Comparison of ENCODE assay signal across 14 cellular contexts in genomic region chr17:43272483-43272882, GRCh38. TPM values are rescaled to one million over a fixed set of nuclear protein-coding genes. Genes with fewer than 3 reads are reported as not detected.
DNase-seq lines count a peak whose midpoint lies in the region; ATAC-seq and TF ChIP-seq lines count a peak whose summit lies in the region.
"Not testable (repeated sequence)": the region's sequence is repeated elsewhere in the genome, so short reads cannot be mapped to it uniquely, and the experiment has no call there.
"Had no signal": no experiment of that assay in that cellular context is flagged by ENCODE, and none has a peak within 500 bp of the region (broad histone marks: within the 10 kb centered on the region; RNA-seq: fewer than 3 reads in every experiment).

No MANE protein-coding gene starts in this region.

- not testable (repeated sequence) for H3K36me3 Mint-ChIP-seq in CD4-positive, alpha-beta memory T cell; activated CD4-positive, alpha-beta T cell treated with anti-CD3 and anti-CD28 coated beads, Interleukin-2, amount 10 ng/mL, durations not matched to agents 24 days and 14 days (ENCODE audit: low read depth); activated naive CD4-positive, alpha-beta T cell treated with anti-CD3 and anti-CD28 coated beads for 36 hours (ENCODE audit: low read depth); central memory CD8-positive, alpha-beta T cell (ENCODE audit: insufficient read depth)

- not testable (repeated sequence) for H3K9me3 Mint-ChIP-seq in CD4-positive, alpha-beta memory T cell; activated CD4-positive, alpha-beta T cell treated with anti-CD3 and anti-CD28 coated beads, Interleukin-2, amount 10 ng/mL, durations not matched to agents 24 days and 14 days; activated naive CD4-positive, alpha-beta T cell treated with anti-CD3 and anti-CD28 coated beads for 36 hours; central memory CD8-positive, alpha-beta T cell

- WGBS in lung, 2 donors, result no CpG with 5 or more reads among the region's 12 CpGs

- DNase-seq in CD4-positive, alpha-beta memory T cell, result peak in 3 of 5 donors; percentile 0 to 2 (median 0)
- not testable (repeated sequence) for DNase-seq in PC-9; central memory CD8-positive, alpha-beta T cell (ENCODE audit: low spot score in 2 of 2)
- DNase-seq in activated CD4-positive, alpha-beta T cell treated with anti-CD3 and anti-CD28 coated beads, Interleukin-2, amount 10 ng/mL, durations not matched to agents 24 days and 14 days, result peak; percentile 61
- DNase-seq in activated naive CD4-positive, alpha-beta T cell treated with anti-CD3 and anti-CD28 coated beads for 36 hours, result peak; percentile 2
- DNase-seq in lung (ENCODE audit: low spot score) (peak; percentile 24), ureter (ENCODE audit: low spot score) (peak; percentile 13)
- peak; percentile 2 for DNase-seq in stimulated activated CD4-positive, alpha-beta T cell treated with anti-CD3 and anti-CD28 coated beads, Interleukin-15, amount 100 ng/mL, for 24 hours

- POLR2A ChIA-PET in CD4-positive, alpha-beta memory T cell (lab: Charles Lee; ENCODE audit: partially characterized antibody); PC-9 (lab: Charles Lee; ENCODE audit: unreplicated experiment): not testable (repeated sequence)

- H4K20me1 ChIP-seq in PC-9 (ENCODE audit: insufficient read depth), result not testable (repeated sequence)

- H3K9me2 ChIP-seq in PC-9 (ENCODE audit: insufficient read depth), result not testable (repeated sequence)

- H3K4me1 Mint-ChIP-seq in CD4-positive, alpha-beta memory T cell; activated CD4-positive, alpha-beta T cell treated with anti-CD3 and anti-CD28 coated beads, Interleukin-2, amount 10 ng/mL, durations not matched to agents 24 days and 14 days; activated naive CD4-positive, alpha-beta T cell treated with anti-CD3 and anti-CD28 coated beads for 36 hours (ENCODE audit: low read depth); central memory CD8-positive, alpha-beta T cell: not testable (repeated sequence)

- H3K4me3 ChIP-seq in CD4-positive, alpha-beta memory T cell (ENCODE audit: low read length in 2 of 2); PC-9; lung: not testable (repeated sequence)

- H3F3A ChIP-seq in PC-9 (ENCODE audit: insufficient read depth, low read depth), result not testable (repeated sequence)

- H3K36me3 ChIP-seq in CD4-positive, alpha-beta memory T cell (ENCODE audit: insufficient read depth, low read length); PC-9 (ENCODE audit: low read depth); lung (ENCODE audit: control insufficient read depth in 2 of 2, insufficient read depth in 2 of 2, low read length in 2 of 2): not testable (repeated sequence)

- not testable (repeated sequence) for H3K27ac ChIP-seq in CD4-positive, alpha-beta memory T cell (ENCODE audit: low read depth, low read length); PC-9; lung (ENCODE audit: low read depth in 1 of 2, low read length in 1 of 2)

- peak; percentile 27; the same call in 1 of the 2 replicates for TF ChIP-seq CTCF in PC-9 (conservative IDR thresholded peaks at IDR 0.05)
- TF ChIP-seq CTCF in lung (IDR thresholded peaks at IDR 0.05; ENCODE audit: control extremely low read depth, extremely low read depth), result not testable (repeated sequence)

- H3K27me3 ChIP-seq in CD4-positive, alpha-beta memory T cell (ENCODE audit: insufficient read depth, low read length); PC-9 (ENCODE audit: insufficient read depth, low read depth); lung (ENCODE audit: control insufficient read depth, insufficient read depth): not testable (repeated sequence)

- not testable (repeated sequence) for H3K27ac Mint-ChIP-seq in CD4-positive, alpha-beta memory T cell
- peak overlapping the region; percentile 84 for H3K27ac Mint-ChIP-seq in activated CD4-positive, alpha-beta T cell treated with anti-CD3 and anti-CD28 coated beads, Interleukin-2, amount 10 ng/mL, durations not matched to agents 24 days and 14 days
- H3K27ac Mint-ChIP-seq in activated naive CD4-positive, alpha-beta T cell treated with anti-CD3 and anti-CD28 coated beads for 36 hours, result peak overlapping the region; percentile 71
- peak overlapping the region; percentile 93 for H3K27ac Mint-ChIP-seq in central memory CD8-positive, alpha-beta T cell (ENCODE audit: low read depth)

- peak overlapping the region in 5 of 8 donors; percentile 30 to 74 (median 53) for H3K4me3 Mint-ChIP-seq in CD4-positive, alpha-beta memory T cell
- H3K4me3 Mint-ChIP-seq in activated CD4-positive, alpha-beta T cell treated with anti-CD3 and anti-CD28 coated beads, Interleukin-2, amount 10 ng/mL, durations not matched to agents 24 days and 14 days, result peak overlapping the region; percentile 57
- H3K4me3 Mint-ChIP-seq in activated naive CD4-positive, alpha-beta T cell treated with anti-CD3 and anti-CD28 coated beads for 36 hours, result peak overlapping the region; percentile 22
- H3K4me3 Mint-ChIP-seq in central memory CD8-positive, alpha-beta T cell, result peak overlapping the region; percentile 63

- H2AFZ ChIP-seq in PC-9, result not testable (repeated sequence)

- not testable (repeated sequence) for H3K9me3 ChIP-seq in CD4-positive, alpha-beta memory T cell (ENCODE audit: control insufficient read depth in 1 of 2, low read length in 2 of 2); PC-9 (ENCODE audit: insufficient read depth, low read depth); lung (ENCODE audit: control insufficient read depth in 2 of 2, insufficient read depth in 1 of 2, low read length in 1 of 2)

- not testable (repeated sequence) for H3K27me3 Mint-ChIP-seq in CD4-positive, alpha-beta memory T cell; activated CD4-positive, alpha-beta T cell treated with anti-CD3 and anti-CD28 coated beads, Interleukin-2, amount 10 ng/mL, durations not matched to agents 24 days and 14 days; activated naive CD4-positive, alpha-beta T cell treated with anti-CD3 and anti-CD28 coated beads for 36 hours (ENCODE audit: low read depth); central memory CD8-positive, alpha-beta T cell

- CTCF ChIA-PET in CD4-positive, alpha-beta memory T cell (lab: Charles Lee; ENCODE audit: partially characterized antibody); PC-9 (lab: Charles Lee); activated naive CD4-positive, alpha-beta T cell treated with anti-CD3 and anti-CD28 coated beads for 36 hours (lab: Charles Lee): not testable (repeated sequence)

- H3K4me1 ChIP-seq in CD4-positive, alpha-beta memory T cell (ENCODE audit: insufficient read depth, low read length); PC-9 (replicated peaks; ENCODE audit: insufficient read depth); lung (ENCODE audit: control insufficient read depth in 2 of 2, insufficient read depth in 2 of 2, low read length in 2 of 2): not testable (repeated sequence)

- H3K4me2 ChIP-seq in PC-9, result not testable (repeated sequence)

- BruUV-seq in PC-9 (replicated peaks; lab: Mats Ljungman, UMichigan), result not testable (repeated sequence)

- not testable (repeated sequence) for ATAC-seq in central memory CD8-positive, alpha-beta T cell (replicated peaks; ENCODE audit: extremely low read depth, poor library complexity, severe bottlenecking); lung (ENCODE audit: insufficient read depth, low FRiP score)

- intact Hi-C loops in CD4-positive, alpha-beta memory T cell (cut with micrococcal nuclease); PC-9 (cut with micrococcal nuclease; ENCODE audit: unreplicated experiment); activated CD4-positive, alpha-beta T cell treated with anti-CD3 and anti-CD28 coated beads, Interleukin-2, amount 10 ng/mL, durations not matched to agents 24 days and 14 days (cut with micrococcal nuclease); activated naive CD4-positive, alpha-beta T cell treated with anti-CD3 and anti-CD28 coated beads for 36 hours (cut with micrococcal nuclease): not testable (repeated sequence)

- H3K79me2 ChIP-seq in PC-9 (ENCODE audit: low read depth), result not testable (repeated sequence)

RNA-seq across cellular contexts. Expression of gene RNU2-1, which starts 38.7 kb away (rescaled TPM):
- total RNA-seq in CD4-positive, alpha-beta memory T cell, result 1,000 to 10,000 TPM; 2,221 to 3,168 TPM
- not detected for polyA plus RNA-seq in CD4-positive, alpha-beta memory T cell
- total RNA-seq in PC-9 (2021), result 4,274 and 6,356 TPM in 2 replicates
- total RNA-seq in activated CD4-positive, alpha-beta T cell treated with anti-CD3 and anti-CD28 coated beads, Interleukin-2, amount 10 ng/mL, durations not matched to agents 24 days and 14 days, result 5,051 and 5,500 TPM in 2 replicates
- total RNA-seq in activated naive CD4-positive, alpha-beta T cell treated with anti-CD3 and anti-CD28 coated beads for 36 hours, result 1,000 to 10,000 TPM; 6,253 to 7,820 TPM
- total RNA-seq in lung, result 1,000 to 10,000 TPM in 1 of 2 donors, not detected in 1; 5,157 TPM
- polyA plus RNA-seq in lung, result not detected
- total RNA-seq in ureter, result 1,456 TPM
- total RNA-seq: HepG2, SJSA1, smooth muscle cell had no signal
- polyA plus RNA-seq: HepG2, mammary epithelial cell, right cardiac atrium had no signal

RNA-seq across cellular contexts. Expression of gene CCDC200, which starts 44.1 kb away (rescaled TPM):
- total RNA-seq in CD4-positive, alpha-beta memory T cell, result 1 to 10 TPM; 1.3 to 2.1 TPM
- under 1 TPM in 1 of 2 donors, not detected in 1; 0.70 TPM for polyA plus RNA-seq in CD4-positive, alpha-beta memory T cell
- not detected in 2 replicates for total RNA-seq in PC-9 (2021)
- total RNA-seq in activated CD4-positive, alpha-beta T cell treated with anti-CD3 and anti-CD28 coated beads, Interleukin-2, amount 10 ng/mL, durations not matched to agents 24 days and 14 days, result 0.65 and 0.92 TPM in 2 replicates
- not detected for total RNA-seq in activated naive CD4-positive, alpha-beta T cell treated with anti-CD3 and anti-CD28 coated beads for 36 hours
- 1 to 10 TPM in 1 of 2 donors, not detected in 1; 1.4 TPM for total RNA-seq in lung
- polyA plus RNA-seq in lung, result under 1 TPM; 0.14 to 0.31 TPM
- not detected for total RNA-seq in ureter
- total RNA-seq: HepG2, left cardiac atrium, mammary epithelial cell, right cardiac atrium, SJSA1, smooth muscle cell had no signal
- polyA plus RNA-seq: HepG2, mammary epithelial cell had no signal
